In the genomic region with DNA sequence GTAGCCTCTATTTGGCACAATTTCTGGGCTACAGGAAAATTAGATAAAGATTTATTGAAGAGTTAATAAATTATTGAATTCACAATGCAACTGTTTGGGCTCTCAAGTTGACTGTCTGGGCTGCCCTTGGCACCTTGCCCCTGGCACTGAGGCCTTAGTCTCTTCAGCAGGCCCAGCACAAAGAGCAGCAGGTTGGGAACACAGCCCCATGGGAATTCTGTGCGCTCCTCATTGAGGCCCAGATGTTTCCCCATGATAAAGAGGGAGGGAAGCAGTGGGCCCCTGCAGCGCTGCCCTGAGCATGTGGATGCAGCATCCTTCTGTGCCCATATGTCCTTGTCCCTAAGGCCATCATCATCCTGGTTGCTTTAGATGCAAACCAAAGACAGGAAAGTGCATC, we compare ENCODE assay signal across 23 cellular contexts. TPM values are rescaled to one million over a fixed set of nuclear protein-coding genes. Genes with fewer than 3 reads are reported as not detected.
"Had no signal": no experiment of that assay in that cellular context is flagged by ENCODE, and none has a peak within 500 bp of the region (broad histone marks: within the 10 kb centered on the region; RNA-seq: fewer than 3 reads in every experiment).

No MANE protein-coding gene starts in this region.

- H3K4me3 Mint-ChIP-seq: activated CD4-positive, alpha-beta T cell treated with anti-CD3 and anti-CD28 coated beads, Interleukin-2, amount 10 ng/mL, durations not matched to agents 7 days and 5 days; activated CD8-positive, alpha-beta T cell treated with anti-CD3 and anti-CD28 coated beads, Interleukin-2, amount 10 ng/mL, durations not matched to agents 7 days and 5 days; activated naive CD4-positive, alpha-beta T cell treated with anti-CD3 and anti-CD28 coated beads for 36 hours; activated T-cell treated with anti-CD3 and anti-CD28 coated beads, Interleukin-2, amount 50 U/mL, for 24 hours; nephron progenitor cell had no signal

- H3K9me3 Mint-ChIP-seq: activated CD4-positive, alpha-beta T cell treated with anti-CD3 and anti-CD28 coated beads, Interleukin-2, amount 10 ng/mL, durations not matched to agents 7 days and 5 days; activated naive CD4-positive, alpha-beta T cell treated with anti-CD3 and anti-CD28 coated beads for 36 hours; activated T-cell treated with anti-CD3 and anti-CD28 coated beads, Interleukin-2, amount 50 U/mL, for 24 hours; activated T-helper 2 cell treated with anti-CD3 and anti-CD28 coated beads, Interferon-gamma antibody, Interleukin-2, Interleukin-4, amounts not matched to agents 10 μg/mL and 5 μg/mL and 100 μg/mL, durations not matched to agents 14 hours and 24 hours and 36 hours had no signal

- H3K27ac ChIP-seq: brain microvascular endothelial cell, gastrocnemius medialis, heart left ventricle, psoas muscle, tibial nerve, uterus had no signal

- H3K27ac Mint-ChIP-seq: activated CD4-positive, alpha-beta T cell treated with anti-CD3 and anti-CD28 coated beads, Interleukin-2, amount 10 ng/mL, durations not matched to agents 7 days and 5 days; activated CD8-positive, alpha-beta T cell treated with anti-CD3 and anti-CD28 coated beads, Interleukin-2, amount 10 ng/mL, durations not matched to agents 7 days and 5 days; activated naive CD4-positive, alpha-beta T cell treated with anti-CD3 and anti-CD28 coated beads for 36 hours; activated T-cell treated with anti-CD3 and anti-CD28 coated beads, Interleukin-2, amount 50 U/mL, for 24 hours; activated T-helper 2 cell treated with anti-CD3 and anti-CD28 coated beads, Interferon-gamma antibody, Interleukin-2, Interleukin-4, amounts not matched to agents 10 μg/mL and 5 μg/mL and 100 μg/mL, durations not matched to agents 14 hours and 24 hours and 36 hours; nephron progenitor cell had no signal

- H3K27me3 ChIP-seq: brain microvascular endothelial cell, gastrocnemius medialis, heart left ventricle, tibial nerve, uterus had no signal

- ATAC-seq: activated CD8-positive, alpha-beta T cell treated with anti-CD3 and anti-CD28 coated beads, Interleukin-2, amount 10 ng/mL, durations not matched to agents 7 days and 5 days; esophagus mucosa; gastrocnemius medialis; heart left ventricle; left ventricle myocardium superior; psoas muscle; stimulated activated naive CD8-positive, alpha-beta T cell treated with anti-CD3 and anti-CD28 coated beads, Interleukin-15, Interleukin-2, amounts not matched to agents 100 U/mL and 50 U/mL, for 24 hours had no signal

- H3K9me3 ChIP-seq: gastrocnemius medialis, heart left ventricle, psoas muscle, tibial nerve, uterus had no signal

- H3K4me1 Mint-ChIP-seq: activated CD4-positive, alpha-beta T cell treated with anti-CD3 and anti-CD28 coated beads, Interleukin-2, amount 10 ng/mL, durations not matched to agents 7 days and 5 days; nephron progenitor cell had no signal

- DNase-seq: activated CD4-positive, alpha-beta T cell treated with anti-CD3 and anti-CD28 coated beads, Interleukin-2, amount 10 ng/mL, durations not matched to agents 7 days and 5 days; activated CD8-positive, alpha-beta T cell treated with anti-CD3 and anti-CD28 coated beads, Interleukin-2, amount 10 ng/mL, durations not matched to agents 7 days and 5 days; activated naive CD4-positive, alpha-beta T cell treated with anti-CD3 and anti-CD28 coated beads for 36 hours; activated T-cell treated with anti-CD3 and anti-CD28 coated beads, Interleukin-2, amount 50 U/mL, for 24 hours; brain microvascular endothelial cell; central memory CD4-positive, alpha-beta T cell; gastrocnemius medialis; heart left ventricle; left ventricle myocardium superior; nephron progenitor cell; nucleus accumbens; psoas muscle; stimulated activated naive CD8-positive, alpha-beta T cell treated with anti-CD3 and anti-CD28 coated beads, Interleukin-15, Interleukin-2, amounts not matched to agents 100 U/mL and 50 U/mL, for 24 hours; substantia nigra; T1000; uterus had no signal

- H3K4me1 ChIP-seq: gastrocnemius medialis, heart left ventricle, psoas muscle, uterus had no signal

- H3K36me3 ChIP-seq: brain microvascular endothelial cell, gastrocnemius medialis, heart left ventricle, tibial nerve, uterus had no signal

- H3K4me3 ChIP-seq: gastrocnemius medialis, heart left ventricle, psoas muscle, skin epidermis, tibial nerve, uterus had no signal

RNA-seq across cellular contexts. Expression of gene CRNN, which starts 2.9 kb away (rescaled TPM):
- total RNA-seq: activated CD4-positive, alpha-beta T cell treated with anti-CD3 and anti-CD28 coated beads, Interleukin-2, amount 10 ng/mL, durations not matched to agents 7 days and 5 days; activated CD8-positive, alpha-beta T cell treated with anti-CD3 and anti-CD28 coated beads, Interleukin-2, amount 10 ng/mL, durations not matched to agents 7 days and 5 days; activated naive CD4-positive, alpha-beta T cell treated with anti-CD3 and anti-CD28 coated beads for 36 hours; activated T-helper 2 cell treated with anti-CD3 and anti-CD28 coated beads, Interferon-gamma antibody, Interleukin-2, Interleukin-4, amounts not matched to agents 10 μg/mL and 5 μg/mL and 100 μg/mL, durations not matched to agents 14 hours and 24 hours and 36 hours; gastrocnemius medialis; heart left ventricle; kidney epithelial cell; left ventricle myocardium superior; myocyte; psoas muscle; right cardiac atrium; tibial nerve had no signal

RNA-seq across cellular contexts. Expression of gene FLG2, which starts 51.3 kb away (rescaled TPM):
- total RNA-seq: activated CD4-positive, alpha-beta T cell treated with anti-CD3 and anti-CD28 coated beads, Interleukin-2, amount 10 ng/mL, durations not matched to agents 7 days and 5 days; activated CD8-positive, alpha-beta T cell treated with anti-CD3 and anti-CD28 coated beads, Interleukin-2, amount 10 ng/mL, durations not matched to agents 7 days and 5 days; activated naive CD4-positive, alpha-beta T cell treated with anti-CD3 and anti-CD28 coated beads for 36 hours; activated T-helper 2 cell treated with anti-CD3 and anti-CD28 coated beads, Interferon-gamma antibody, Interleukin-2, Interleukin-4, amounts not matched to agents 10 μg/mL and 5 μg/mL and 100 μg/mL, durations not matched to agents 14 hours and 24 hours and 36 hours; esophagus mucosa; gastrocnemius medialis; heart left ventricle; kidney epithelial cell; left ventricle myocardium superior; myocyte; psoas muscle; right cardiac atrium; tibial nerve; uterus had no signal
- polyA plus RNA-seq: heart left ventricle, psoas muscle, right cardiac atrium had no signal
